Comparison of ENCODE assay signal across 24 cellular contexts in the genomic region with DNA sequence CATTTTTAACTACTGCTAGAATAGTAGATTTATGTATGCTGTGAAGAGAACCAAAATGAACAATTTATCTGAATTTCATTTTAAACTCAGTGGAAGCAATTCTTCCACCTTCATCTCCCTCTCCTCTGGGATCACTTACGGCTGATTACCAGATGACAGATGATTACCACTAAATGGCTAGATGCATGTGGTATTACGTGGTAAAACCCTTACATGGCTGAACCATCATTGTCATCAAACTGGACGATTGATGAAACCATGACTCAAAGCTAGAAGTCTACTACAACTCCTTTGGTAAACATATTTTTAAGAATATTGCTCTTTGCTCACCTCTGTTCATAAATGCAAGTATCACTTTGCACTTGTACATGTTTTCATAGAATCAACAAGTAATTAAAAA. TPM values are rescaled to one million over a fixed set of nuclear protein-coding genes. Genes with fewer than 3 reads are reported as not detected.
DNase-seq lines count a peak whose midpoint lies in the region; ATAC-seq and TF ChIP-seq lines count a peak whose summit lies in the region.
"Had no signal": no experiment of that assay in that cellular context is flagged by ENCODE, and none has a peak within 500 bp of the region (broad histone marks: within the 10 kb centered on the region; RNA-seq: fewer than 3 reads in every experiment).

No MANE protein-coding gene starts in this region.

- H3K4me3 ChIP-seq in PC-3 (ENCODE audit: low read length) (peak overlapping the region; percentile 23; the same call in 1 of the 2 replicates), epithelial cell of esophagus (ENCODE audit: low read length) (no peak overlapping the region)
- H3K4me3 ChIP-seq: BLaER1 treated with 17β-estradiol and CSF1 and Interleukin-3, amounts not matched to agents 10 nM and 100 nM; breast epithelium; coronary artery; heart right ventricle; upper lobe of left lung had no signal

- intact Hi-C loops in PC-3 (cut with micrococcal nuclease): loop anchor here (1.0 kb wide), 1 partner anchor 10 kb away; no protein-coding TSS in a partner anchor

- H3K36me3 ChIP-seq in PC-3 (ENCODE audit: low read depth, low read length): no peaks in the 10 kb centered on the region
- H3K36me3 ChIP-seq: BLaER1 treated with 17β-estradiol and CSF1 and Interleukin-3, amounts not matched to agents 10 nM and 100 nM; breast epithelium; heart right ventricle; upper lobe of left lung had no signal

- BruUV-seq in PC-3 (replicated peaks; lab: Mats Ljungman, UMichigan): no TSS peak

- H3K36me3 Mint-ChIP-seq in stimulated activated effector memory CD8-positive, alpha-beta T cell treated with anti-CD3 and anti-CD28 coated beads, Interleukin-12 subunit alpha, Interleukin-12 subunit beta, amount 100 ng/mL, for 72 hours: no peaks in the 10 kb centered on the region
- H3K36me3 Mint-ChIP-seq: immature natural killer cell, T-cell had no signal

- H3K9ac ChIP-seq in PC-3 (ENCODE audit: low read length): peak overlapping the region; percentile 74
- H3K9ac ChIP-seq: BLaER1 treated with 17β-estradiol and CSF1 and Interleukin-3, amounts not matched to agents 10 nM and 100 nM had no signal

- no peaks in the 10 kb centered on the region for H3K27me3 ChIP-seq in PC-3 (ENCODE audit: low read length)
- H3K27me3 ChIP-seq: BLaER1 treated with 17β-estradiol and CSF1 and Interleukin-3, amounts not matched to agents 10 nM and 100 nM; breast epithelium; upper lobe of left lung had no signal

- H3K9me3 Mint-ChIP-seq in stimulated activated effector memory CD8-positive, alpha-beta T cell treated with anti-CD3 and anti-CD28 coated beads, Interleukin-12 subunit alpha, Interleukin-12 subunit beta, amount 100 ng/mL, for 72 hours: peaks cover 2% of the 10 kb centered on the region
- H3K9me3 Mint-ChIP-seq: activated T-helper 1 cell treated with anti-CD3 and anti-CD28 coated beads, Interleukin-12 subunit alpha, Interleukin-12 subunit beta, Interleukin-2, Interleukin-4 antibody, amounts not matched to agents 30 ng/mL and 10 ng/mL and 1 ng/mL, durations not matched to agents 14 hours and 24 hours and 36 hours; immature natural killer cell had no signal

- peaks cover 26% of the 10 kb centered on the region for H3K4me1 ChIP-seq in PC-3 (ENCODE audit: insufficient read depth, low read length)
- H3K4me1 ChIP-seq: breast epithelium, heart right ventricle, upper lobe of left lung had no signal

- H2AFZ ChIP-seq in PC-3 (ENCODE audit: low read length): no peak overlapping the region

- POLR2A ChIA-PET in PC-3 (lab: Charles Lee; ENCODE audit: unreplicated experiment): no interaction called here

- H3K4me1 Mint-ChIP-seq in stimulated activated effector memory CD8-positive, alpha-beta T cell treated with anti-CD3 and anti-CD28 coated beads, Interleukin-12 subunit alpha, Interleukin-12 subunit beta, amount 100 ng/mL, for 72 hours: no peaks in the 10 kb centered on the region
- H3K4me1 Mint-ChIP-seq: IgD-negative memory B cell had no signal

- no peaks in the 10 kb centered on the region for H3K9me3 ChIP-seq in PC-3 (ENCODE audit: low read length)
- H3K9me3 ChIP-seq: BLaER1 treated with 17β-estradiol and CSF1 and Interleukin-3, amounts not matched to agents 10 nM and 100 nM; breast epithelium; heart right ventricle; upper lobe of left lung had no signal

- H3K9me2 ChIP-seq in PC-3 (replicated peaks; ENCODE audit: low read length): no peaks in the 10 kb centered on the region

- peak overlapping the region; percentile 72 for H3K4me2 ChIP-seq in PC-3 (ENCODE audit: low read length)
- H3K4me2 ChIP-seq: BLaER1 treated with 17β-estradiol and CSF1 and Interleukin-3, amounts not matched to agents 10 nM and 100 nM had no signal

- TF ChIP-seq CTCF in PC-3 (conservative IDR thresholded peaks at IDR 0.05; ENCODE audit: low read depth, low read length) (no peak), epithelial cell of esophagus (IDR thresholded peaks at IDR 0.05; ENCODE audit: insufficient read depth, low read depth, low read length, missing control alignments) (no peak)

- H4K20me1 ChIP-seq in PC-3 (ENCODE audit: low read length): no peaks in the 10 kb centered on the region
- H4K20me1 ChIP-seq: BLaER1 treated with 17β-estradiol and CSF1 and Interleukin-3, amounts not matched to agents 10 nM and 100 nM had no signal

- DNase-seq in NCI-H748 (lab: John Stamatoyannopoulos, UW; ENCODE audit: unreplicated experiment) (peak; percentile 17), NCI-H748 treated with DMSO at 0.1 percent for 48 hours (lab: John Stamatoyannopoulos, UW) (no peak), PC-3 (peak; percentile 81), epithelial cell of esophagus (ENCODE audit: low read depth) (peak; percentile 71), MV-4-11 (lab: John Stamatoyannopoulos, UW) (no peak)
- DNase-seq in stimulated activated effector memory CD8-positive, alpha-beta T cell treated with anti-CD3 and anti-CD28 coated beads, Interleukin-12 subunit alpha, Interleukin-12 subunit beta, amount 100 ng/mL, for 72 hours (ENCODE audit: low spot score in 2 of 2): no peak
- DNase-seq: 8988T; activated CD4-positive, alpha-beta T cell treated with anti-CD3 and anti-CD28 coated beads for 48 hours; activated CD8-positive, alpha-beta memory T cell treated with anti-CD3 and anti-CD28 coated beads, Interleukin-2, amount 10 ng/mL, durations not matched to agents 7 days and 5 days; activated naive CD8-positive, alpha-beta T cell treated with anti-CD3 and anti-CD28 coated beads, Interleukin-2, amount 10 ng/mL, durations not matched to agents 7 days and 5 days; heart right ventricle; immature natural killer cell; NCI-H2081 treated with DMSO at 0.1 percent for 48 hours; stimulated activated CD4-positive, alpha-beta T cell treated with anti-CD3 and anti-CD28 coated beads, Interleukin-12 subunit alpha, Interleukin-12 subunit beta, amount 100 ng/mL, for 4 hours; T-cell; upper lobe of left lung had no signal

- H3K4me3 Mint-ChIP-seq in stimulated activated effector memory CD8-positive, alpha-beta T cell treated with anti-CD3 and anti-CD28 coated beads, Interleukin-12 subunit alpha, Interleukin-12 subunit beta, amount 100 ng/mL, for 72 hours: no peak overlapping the region
- H3K4me3 Mint-ChIP-seq: activated CD8-positive, alpha-beta memory T cell treated with anti-CD3 and anti-CD28 coated beads, Interleukin-2, amount 10 ng/mL, durations not matched to agents 7 days and 5 days; activated naive CD8-positive, alpha-beta T cell treated with anti-CD3 and anti-CD28 coated beads, Interleukin-2, amount 10 ng/mL, durations not matched to agents 7 days and 5 days; activated T-helper 1 cell treated with anti-CD3 and anti-CD28 coated beads, Interleukin-12 subunit alpha, Interleukin-12 subunit beta, Interleukin-2, Interleukin-4 antibody, amounts not matched to agents 30 ng/mL and 10 ng/mL and 1 ng/mL, durations not matched to agents 14 hours and 24 hours and 36 hours; IgD-negative memory B cell; T-cell had no signal

- H3K79me2 ChIP-seq in PC-3 (ENCODE audit: low read length): no peaks in the 10 kb centered on the region

- H3K27ac ChIP-seq in PC-3 (ENCODE audit: low read length): peak overlapping the region; percentile 97
- H3K27ac ChIP-seq: BLaER1 treated with 17β-estradiol and CSF1 and Interleukin-3, amounts not matched to agents 10 nM and 100 nM; breast epithelium; coronary artery; heart right ventricle; HL-60; upper lobe of left lung had no signal

- H3F3A ChIP-seq in PC-3 (ENCODE audit: low read length, unreplicated experiment): peaks cover 12% of the 10 kb centered on the region

- CTCF ChIA-PET in PC-3 (lab: Charles Lee): interaction anchor here (0.6 kb wide), 1 partner anchor 614 kb away, joined by 3 read pairs; no protein-coding TSS in a partner anchor

- H3K27ac Mint-ChIP-seq in stimulated activated effector memory CD8-positive, alpha-beta T cell treated with anti-CD3 and anti-CD28 coated beads, Interleukin-12 subunit alpha, Interleukin-12 subunit beta, amount 100 ng/mL, for 72 hours: no peak overlapping the region
- H3K27ac Mint-ChIP-seq: activated CD8-positive, alpha-beta memory T cell treated with anti-CD3 and anti-CD28 coated beads, Interleukin-2, amount 10 ng/mL, durations not matched to agents 7 days and 5 days; activated naive CD8-positive, alpha-beta T cell treated with anti-CD3 and anti-CD28 coated beads, Interleukin-2, amount 10 ng/mL, durations not matched to agents 7 days and 5 days; activated T-helper 1 cell treated with anti-CD3 and anti-CD28 coated beads, Interleukin-12 subunit alpha, Interleukin-12 subunit beta, Interleukin-2, Interleukin-4 antibody, amounts not matched to agents 30 ng/mL and 10 ng/mL and 1 ng/mL, durations not matched to agents 14 hours and 24 hours and 36 hours; IgD-negative memory B cell; T-cell had no signal

- peak; percentile 64 for ATAC-seq in PC-3
- ATAC-seq in stimulated activated effector memory CD8-positive, alpha-beta T cell treated with anti-CD3 and anti-CD28 coated beads, Interleukin-12 subunit alpha, Interleukin-12 subunit beta, amount 100 ng/mL, for 72 hours: peak; percentile 71
- ATAC-seq in HG03469 (IDR thresholded peaks at IDR 0.05; ENCODE audit: unreplicated experiment): no peak
- no peak for ATAC-seq in GM21381 (IDR thresholded peaks at IDR 0.05; ENCODE audit: unreplicated experiment)
- ATAC-seq: activated CD8-positive, alpha-beta memory T cell treated with anti-CD3 and anti-CD28 coated beads, Interleukin-2, amount 10 ng/mL, durations not matched to agents 7 days and 5 days; heart right ventricle; T-cell had no signal

RNA-seq across cellular contexts. Expression of a gene that starts 48.5 kb away (rescaled TPM):
- 23.1 and 38.5 TPM in 2 replicates for total RNA-seq in PC-3 (2014; rRNA removed)

Comparison
In these comparisons a context has a peak if more than half of its experiments do, and no peak if none do; other contexts are left out.
1. DNase-seq: peak in NCI-H748 (single experiment), PC-3 (single experiment) and epithelial cell of esophagus (single experiment); none in NCI-H748 treated with DMSO at 0.1 percent for 48 hours (single experiment), stimulated activated effector memory CD8-positive, alpha-beta T cell treated with anti-CD3 and anti-CD28 coated beads, Interleukin-12 subunit alpha, Interleukin-12 subunit beta, amount 100 ng/mL, for 72 hours (0 of 2) and MV-4-11 (single experiment).
2. ATAC-seq: peak in PC-3 (single experiment) and stimulated activated effector memory CD8-positive, alpha-beta T cell treated with anti-CD3 and anti-CD28 coated beads, Interleukin-12 subunit alpha, Interleukin-12 subunit beta, amount 100 ng/mL, for 72 hours (single experiment); none in HG03469 (single experiment) and GM21381 (single experiment).